1 cellular context compared by ENCODE assay signal in genomic region chr1:241485554-241485992, GRCh38.
A peak's percentile ranks its signal among the peaks of the same experiment; 100 is the strongest.
TF ChIP-seq lines count a peak whose summit lies in the region.

No MANE protein-coding gene starts in this region.

TF ChIP-seq in GM12878, 131 proteins besides CTCF, POLR2A, EP300 and RAD21 (continued from another document):
- no peak for TF ChIP-seq NR2C2 (IDR thresholded peaks at IDR 0.05; ENCODE audit: borderline replicate concordance, control insufficient read depth, insufficient read length, low read depth)
- TF ChIP-seq KAT2A (conservative IDR thresholded peaks at IDR 0.05; ENCODE audit: control insufficient read depth, low read depth, low read length), result no peak
- TF ChIP-seq RELA (IDR thresholded peaks at IDR 0.05; ENCODE audit: borderline replicate concordance, partially characterized antibody), result peak; percentile 18
- TF ChIP-seq TAF1 (IDR thresholded peaks at IDR 0.05; ENCODE audit: borderline replicate concordance, low read depth, low read length), result no peak
- TF ChIP-seq SMC3 (IDR thresholded peaks at IDR 0.05; ENCODE audit: borderline replicate concordance, low read length), result peak; percentile 54; the same call in 1 of the 2 replicates
- TF ChIP-seq BCL11A (IDR thresholded peaks at IDR 0.05; ENCODE audit: low read depth, low read length), result 0 out of 2 replicates have a peak, but pooled peaks have one; percentile 1
- no peak for TF ChIP-seq TCF3 (IDR thresholded peaks at IDR 0.05; ENCODE audit: borderline replicate concordance, insufficient read depth, low read depth, low read length)
TF ChIP-seq in GM12878: peak in this region for 5.
